Comparison of ENCODE assay signal across 11 cellular contexts in the genomic region with DNA sequence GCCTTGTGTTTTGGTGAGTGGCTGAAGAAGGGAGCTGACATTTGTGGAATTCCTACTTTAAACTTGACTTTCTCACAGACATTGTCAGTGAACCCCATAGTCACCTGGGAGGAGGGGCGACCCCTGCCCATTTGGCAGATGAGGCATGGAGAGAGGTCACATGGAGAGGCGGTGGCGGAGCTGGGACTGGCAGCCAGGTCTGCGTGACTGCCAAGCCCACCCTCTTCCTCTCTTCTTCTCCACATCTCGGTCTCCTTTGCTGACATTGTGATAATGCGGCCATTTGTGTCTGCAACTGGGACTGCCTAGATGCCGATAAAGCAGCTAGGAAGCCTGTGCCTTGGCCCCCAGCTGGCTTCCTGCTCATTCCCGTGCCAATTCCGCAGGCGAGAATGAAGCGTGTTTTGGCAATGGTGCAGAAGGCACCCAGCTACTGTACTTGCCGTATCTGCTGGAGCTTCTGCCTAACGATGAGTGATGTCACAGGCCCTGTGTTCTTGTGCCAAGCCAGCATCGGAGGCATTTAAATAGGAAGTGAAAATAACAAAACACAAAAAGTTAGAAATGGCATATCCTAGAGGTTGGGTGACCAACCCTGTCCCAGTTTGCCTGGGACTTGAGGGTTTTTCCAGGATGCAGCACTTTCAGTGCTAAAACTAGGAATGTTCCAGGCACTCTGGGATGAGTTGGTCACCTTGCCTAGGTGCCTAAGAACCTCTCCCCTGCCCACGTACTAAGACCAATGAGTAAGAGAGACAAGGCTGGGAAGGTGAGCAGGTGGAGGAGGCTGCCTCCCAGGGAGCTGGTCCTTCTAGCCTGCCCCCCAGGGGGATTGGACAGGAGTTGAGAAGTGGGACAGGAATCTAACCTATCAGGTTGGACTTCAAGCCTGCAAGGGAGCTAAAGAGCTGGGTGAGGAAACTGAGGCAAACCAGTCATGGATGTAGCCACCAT. TPM values are rescaled to one million over a fixed set of nuclear protein-coding genes. Genes with fewer than 3 reads are reported as not detected.
DNase-seq lines count a peak whose midpoint lies in the region; ATAC-seq and TF ChIP-seq lines count a peak whose summit lies in the region.
"Had no signal": no experiment of that assay in that cellular context is flagged by ENCODE, and none has a peak within 500 bp of the region (broad histone marks: within the 10 kb centered on the region; RNA-seq: fewer than 3 reads in every experiment).

No MANE protein-coding gene starts in this region.

- DNase-seq in NOMO-1 treated with DMSO at 0.1 percent for 48 hours (lab: John Stamatoyannopoulos, UW; ENCODE audit: unreplicated experiment) (peak; percentile 84), fibroblast of lung (ENCODE audit: low read depth in 2 of 2) (peak; percentile 59 to 61), spleen (peak; percentile 90), endodermal cell (no peak), PC-9 (no peak), KG1 (lab: John Stamatoyannopoulos, UW) (no peak)
- DNase-seq in activated T-cell treated with anti-CD3 and anti-CD28 coated beads, Interleukin-2, amount 50 U/mL, for 72 hours = no peak
- DNase-seq: NCI-H1048 had no signal

- intact Hi-C loops in spleen (cut with DNase I; ENCODE audit: low total_unique reads) (no loop called here), PC-9 (cut with micrococcal nuclease; ENCODE audit: unreplicated experiment) (no loop called here)

- WGBS in spleen, 5 donors = 21 to 32% (median 31%) methylated on average over 14 to 15 of the region's 15 CpGs
- 76 to 81% methylated on average over 12 to 15 of the region's 15 CpGs for WGBS in endodermal cell (ENCODE audit: insufficient coverage in 1 of 2, insufficient read length in 1 of 2), 2 experiments

- H3K4me1 Mint-ChIP-seq in activated T-cell treated with anti-CD3 and anti-CD28 coated beads, Interleukin-2, amount 50 U/mL, for 72 hours (ENCODE audit: low read depth) = no peaks in the 10 kb centered on the region
- H3K4me1 Mint-ChIP-seq in endodermal cell = no peaks in the 10 kb centered on the region

- no peak overlapping the region for H3K4me3 ChIP-seq in fibroblast of lung (replicated peaks in 1 of 4; ENCODE audit: control extremely low read depth in 1 of 4, insufficient read depth in 1 of 4, low read depth in 3 of 4, low read length in 4 of 4)
- H3K4me3 ChIP-seq in spleen = peak overlapping the region in 1 of 8 donors; percentile 40
- H3K4me3 ChIP-seq in endodermal cell (ENCODE audit: low read length) = no peak overlapping the region
- H3K4me3 ChIP-seq in PC-9 = no peak overlapping the region

- H3K9me3 ChIP-seq in fibroblast of lung (ENCODE audit: control insufficient read depth, insufficient read depth, low read depth, low read length) (no peaks in the 10 kb centered on the region), spleen (no peaks in the 10 kb centered on the region), endodermal cell (ENCODE audit: control insufficient read depth, low read length) (no peaks in the 10 kb centered on the region), PC-9 (ENCODE audit: insufficient read depth, low read depth) (no peaks in the 10 kb centered on the region)

- H3K36me3 ChIP-seq in fibroblast of lung (ENCODE audit: control insufficient read depth, insufficient read depth, low read length) = no peaks in the 10 kb centered on the region
- peaks cover 0 to 14% (median 0%) of the 10 kb centered on the region in 6 donors for H3K36me3 ChIP-seq in spleen
- H3K36me3 ChIP-seq in endodermal cell (ENCODE audit: control insufficient read depth, insufficient read depth, low read length) = no peaks in the 10 kb centered on the region
- no peaks in the 10 kb centered on the region for H3K36me3 ChIP-seq in PC-9 (ENCODE audit: low read depth)

- H3K4me1 ChIP-seq in fibroblast of lung (ENCODE audit: control insufficient read depth, extremely low read depth, insufficient read depth, low read length) (no peaks in the 10 kb centered on the region), spleen (peaks cover 10 to 83% (median 52%) of the 10 kb centered on the region in 6 donors), endodermal cell (ENCODE audit: control insufficient read depth, insufficient read depth, low read length) (no peaks in the 10 kb centered on the region), PC-9 (replicated peaks; ENCODE audit: insufficient read depth) (no peaks in the 10 kb centered on the region)

- POLR2A ChIA-PET in PC-9 (lab: Charles Lee; ENCODE audit: unreplicated experiment) = interaction anchor here (0.6 to 0.9 kb wide), 2 partner anchors 12 to 408 kb away, joined by 3 to 6 read pairs; no protein-coding TSS in a partner anchor

- H4K20me1 ChIP-seq in fibroblast of lung (ENCODE audit: control insufficient read depth, extremely low read depth, insufficient read depth, low read length) (no peaks in the 10 kb centered on the region), PC-9 (ENCODE audit: insufficient read depth) (no peaks in the 10 kb centered on the region)

- H3K27me3 Mint-ChIP-seq in activated T-cell treated with anti-CD3 and anti-CD28 coated beads, Interleukin-2, amount 50 U/mL, for 72 hours (ENCODE audit: low read depth) = no peaks in the 10 kb centered on the region
- no peaks in the 10 kb centered on the region for H3K27me3 Mint-ChIP-seq in endodermal cell (ENCODE audit: insufficient read depth)

- no peak overlapping the region for H3K9ac ChIP-seq in fibroblast of lung (ENCODE audit: insufficient read depth, low read length)
- no peak overlapping the region for H3K9ac ChIP-seq in endodermal cell (ENCODE audit: extremely low read depth, low read length, poor library complexity, severe bottlenecking)

- peak; percentile 90 for ATAC-seq in GM18868 (IDR thresholded peaks at IDR 0.05; ENCODE audit: unreplicated experiment)
- no peak for ATAC-seq in activated T-cell treated with anti-CD3 and anti-CD28 coated beads, Interleukin-2, amount 50 U/mL, for 72 hours (replicated peaks in 1 of 2)
- ATAC-seq: activated naive CD4-positive, alpha-beta T cell treated with anti-CD3 and anti-CD28 coated beads, Interleukin-2, amount 50 U/mL, for 72 hours had no signal

- H3K4me2 ChIP-seq in fibroblast of lung (ENCODE audit: extremely low read depth, insufficient read depth, low read length) (no peak overlapping the region), PC-9 (no peak overlapping the region)

- no peaks in the 10 kb centered on the region for H3K9me3 Mint-ChIP-seq in activated T-cell treated with anti-CD3 and anti-CD28 coated beads, Interleukin-2, amount 50 U/mL, for 72 hours
- H3K9me3 Mint-ChIP-seq in endodermal cell = no peaks in the 10 kb centered on the region
- H3K9me3 Mint-ChIP-seq: activated naive CD4-positive, alpha-beta T cell treated with anti-CD3 and anti-CD28 coated beads, Interleukin-2, amount 50 U/mL, for 72 hours had no signal

- H3K27ac Mint-ChIP-seq in activated T-cell treated with anti-CD3 and anti-CD28 coated beads, Interleukin-2, amount 50 U/mL, for 72 hours = no peak overlapping the region
- H3K27ac Mint-ChIP-seq in endodermal cell = no peak overlapping the region
- H3K27ac Mint-ChIP-seq: activated naive CD4-positive, alpha-beta T cell treated with anti-CD3 and anti-CD28 coated beads, Interleukin-2, amount 50 U/mL, for 72 hours had no signal

- H3K36me3 Mint-ChIP-seq in activated T-cell treated with anti-CD3 and anti-CD28 coated beads, Interleukin-2, amount 50 U/mL, for 72 hours (ENCODE audit: insufficient read depth in 2 of 2) = no peaks in the 10 kb centered on the region
- peaks cover 9% of the 10 kb centered on the region for H3K36me3 Mint-ChIP-seq in endodermal cell (ENCODE audit: low read depth)
- H3K36me3 Mint-ChIP-seq: activated naive CD4-positive, alpha-beta T cell treated with anti-CD3 and anti-CD28 coated beads, Interleukin-2, amount 50 U/mL, for 72 hours had no signal

- H3K9me2 ChIP-seq in PC-9 (ENCODE audit: insufficient read depth) = no peaks in the 10 kb centered on the region

- TF ChIP-seq CTCF in fibroblast of lung (conservative IDR thresholded peaks at IDR 0.05 in 1 of 2, IDR thresholded peaks at IDR 0.05 in 1 of 2; ENCODE audit: low read depth in 1 of 2, low read length in 2 of 2) = no peak
- no peak for TF ChIP-seq CTCF in spleen (IDR thresholded peaks at IDR 0.05 in 8 of 11, conservative IDR thresholded peaks at IDR 0.05 in 3 of 11)
- TF ChIP-seq CTCF in endodermal cell (conservative IDR thresholded peaks at IDR 0.05) = no peak
- no peak for TF ChIP-seq CTCF in PC-9 (conservative IDR thresholded peaks at IDR 0.05)

- peaks cover 5% of the 10 kb centered on the region for H3K27me3 ChIP-seq in fibroblast of lung (ENCODE audit: control insufficient read depth, insufficient read depth, low read length)
- H3K27me3 ChIP-seq in spleen (replicated peaks in 1 of 7) = no peaks in the 10 kb centered on the region
- H3K27me3 ChIP-seq in endodermal cell (ENCODE audit: control insufficient read depth, insufficient read depth, low read length, poor library complexity, severe bottlenecking) = no peaks in the 10 kb centered on the region
- no peaks in the 10 kb centered on the region for H3K27me3 ChIP-seq in PC-9 (ENCODE audit: insufficient read depth, low read depth)

- TF ChIP-seq POLR2A in spleen (IDR thresholded peaks at IDR 0.05) = no peak

- H3K79me2 ChIP-seq in fibroblast of lung (ENCODE audit: control insufficient read depth, insufficient read depth, low read length) = no peaks in the 10 kb centered on the region
- no peaks in the 10 kb centered on the region for H3K79me2 ChIP-seq in PC-9 (ENCODE audit: low read depth)

- H3F3A ChIP-seq in PC-9 (ENCODE audit: insufficient read depth, low read depth) = peaks cover 4% of the 10 kb centered on the region; the same call in 1 of the 2 replicates

- H2AFZ ChIP-seq in fibroblast of lung (ENCODE audit: low read length) (no peak overlapping the region), PC-9 (no peak overlapping the region)

- CTCF ChIA-PET in PC-9 (lab: Charles Lee) = interaction anchor here (0.6 kb wide), 1 partner anchor 62 kb away, joined by 3 read pairs; no protein-coding TSS in a partner anchor

- H3K4me3 Mint-ChIP-seq in activated T-cell treated with anti-CD3 and anti-CD28 coated beads, Interleukin-2, amount 50 U/mL, for 72 hours = no peak overlapping the region
- H3K4me3 Mint-ChIP-seq in endodermal cell = no peak overlapping the region

- H3K27ac ChIP-seq in fibroblast of lung (ENCODE audit: insufficient read depth, low read length) (no peak overlapping the region), spleen (peak overlapping the region; percentile 46 to 85 (median 76)), endodermal cell (ENCODE audit: low read depth, low read length) (no peak overlapping the region), PC-9 (no peak overlapping the region)

- no TSS peak for BruUV-seq in PC-9 (replicated peaks; lab: Mats Ljungman, UMichigan)

RNA-seq across cellular contexts. Expression of gene OLFML2A, which starts 23.6 kb away (rescaled TPM):
- 30.6 and 33.7 TPM in 2 replicates for total RNA-seq in fibroblast of lung
- polyA plus RNA-seq in fibroblast of lung = 2.7 and 22.3 TPM in 2 replicates
- polyA plus RNA-seq in fibroblast of lung (2012) = 4.4 and 29.0 TPM in 2 replicates
- 5.5 and 35.1 TPM in 2 replicates for polyA minus RNA-seq in fibroblast of lung (ENCODE audit: low replicate concordance)
- 100 to 1,000 TPM in 6 of 7 donors, 10 to 100 TPM in 1; 44.0 to 187 (median 139) TPM for total RNA-seq in spleen
- polyA plus RNA-seq in spleen = 10 to 100 TPM in 1 of 3 donors, 1 to 10 TPM in 2; 3.0 to 12.5 (median 3.2) TPM
- not detected for total RNA-seq in activated T-cell treated with anti-CD3 and anti-CD28 coated beads, Interleukin-2, amount 50 U/mL, for 72 hours
- 10 to 100 TPM; 28.1 to 31.2 TPM for total RNA-seq in endodermal cell
- polyA plus RNA-seq in endodermal cell (2013, experiment 1 of 2) = 8.2 TPM
- 7.8 TPM for polyA plus RNA-seq in endodermal cell (2013, experiment 2 of 2)
- 5.7 and 9.0 TPM in 2 replicates for total RNA-seq in PC-9 (2021)
- total RNA-seq: activated naive CD4-positive, alpha-beta T cell treated with anti-CD3 and anti-CD28 coated beads, Interleukin-2, amount 50 U/mL, for 72 hours had no signal

RNA-seq across cellular contexts. Expression of gene NR6A1, which starts 29.5 kb away (rescaled TPM):
- 0.26 and 0.50 TPM in 2 replicates for total RNA-seq in fibroblast of lung
- 0.07 and 0.25 TPM in 2 replicates for polyA plus RNA-seq in fibroblast of lung
- polyA plus RNA-seq in fibroblast of lung (2012) = 0.07 and 0.33 TPM in 2 replicates
- polyA minus RNA-seq in fibroblast of lung (ENCODE audit: low replicate concordance) = 0.08 and 0.22 TPM in 2 replicates
- 1 to 10 TPM; 1.7 to 3.7 (median 2.5) TPM for total RNA-seq in spleen
- polyA plus RNA-seq in spleen = under 1 TPM; 0.14 to 0.35 (median 0.24) TPM
- 1 to 10 TPM; 2.9 to 4.0 TPM for total RNA-seq in activated T-cell treated with anti-CD3 and anti-CD28 coated beads, Interleukin-2, amount 50 U/mL, for 72 hours
- 100 to 1,000 TPM; 168 to 206 TPM for total RNA-seq in endodermal cell
- 47.4 TPM for polyA plus RNA-seq in endodermal cell (2013, experiment 1 of 2)
- polyA plus RNA-seq in endodermal cell (2013, experiment 2 of 2) = 49.5 TPM
- total RNA-seq in PC-9 (2021) = 13.0 TPM in 2 replicates

RNA-seq across cellular contexts. Expression of gene WDR38, which starts 52.7 kb away (rescaled TPM):
- total RNA-seq in fibroblast of lung (not detected in 2 replicates), spleen (not detected), endodermal cell (not detected), PC-9 (2021) (not detected in 2 replicates)
- polyA plus RNA-seq in fibroblast of lung (not detected in 2 replicates), spleen (not detected)
- polyA plus RNA-seq in fibroblast of lung (2012) = not detected in 2 replicates
- polyA minus RNA-seq in fibroblast of lung (ENCODE audit: low replicate concordance) = not detected in 2 replicates
- not detected for total RNA-seq in activated T-cell treated with anti-CD3 and anti-CD28 coated beads, Interleukin-2, amount 50 U/mL, for 72 hours
- polyA plus RNA-seq in endodermal cell (2013, experiment 1 of 2) = not detected
- polyA plus RNA-seq in endodermal cell (2013, experiment 2 of 2) = not detected
- total RNA-seq: activated naive CD4-positive, alpha-beta T cell treated with anti-CD3 and anti-CD28 coated beads, Interleukin-2, amount 50 U/mL, for 72 hours; renal cortical epithelial cell had no signal

Comparison
In these comparisons a context has a peak if more than half of its experiments do, and no peak if none do; other contexts are left out.
1. DNase-seq: peak in NOMO-1 treated with DMSO at 0.1 percent for 48 hours (single experiment), fibroblast of lung (2 of 2) and spleen (single experiment); none in activated T-cell treated with anti-CD3 and anti-CD28 coated beads, Interleukin-2, amount 50 U/mL, for 72 hours (0 of 2), endodermal cell (single experiment), PC-9 (0 of 2) and KG1 (single experiment).
2. H3K27ac ChIP-seq: peak in spleen (8 of 8); none in fibroblast of lung (single experiment), endodermal cell (single experiment) and PC-9 (single experiment).
3. RNA of gene NR6A1, which starts 29.5 kb away (total RNA-seq): 168 to 206 TPM in endodermal cell; 13.0 TPM in PC-9, 2.9 to 4.0 TPM in activated T-cell treated with anti-CD3 and anti-CD28 coated beads, Interleukin-2, amount 50 U/mL, for 72 hours, 1.7 to 3.7 TPM in spleen and 0.26 to 0.50 TPM in fibroblast of lung; every median in the first group is over 10 times any median in the second.